In genomic region chr10:48414778-48415177, GRCh38 we compare ENCODE assay signal across 1 cellular context.
TF ChIP-seq lines count a peak whose summit lies in the region.

No MANE protein-coding gene starts in this region.

TF ChIP-seq in SK-N-SH, 30 proteins besides CTCF, POLR2A, EP300 and RAD21 (continued from another document):
- TF ChIP-seq JUND (IDR thresholded peaks at IDR 0.05) (peak; percentile 25; the same call in 1 of the 2 replicates), SMC3 (IDR thresholded peaks at IDR 0.05; ENCODE audit: low read depth, low read length) (no peak), GABPA (IDR thresholded peaks at IDR 0.05; ENCODE audit: low read depth) (no peak), CHD2 (IDR thresholded peaks at IDR 0.05; ENCODE audit: low read length, partially characterized antibody) (no peak), USF2 (IDR thresholded peaks at IDR 0.05; ENCODE audit: borderline replicate concordance, low read depth, low read length) (no peak)
